In genomic region chr16:89700100-89700648, GRCh38 we compare ENCODE assay signal across 8 cellular contexts. TPM values are rescaled to one million over a fixed set of nuclear protein-coding genes. Genes with fewer than 3 reads are reported as not detected.
DNase-seq lines count a peak whose midpoint lies in the region; ATAC-seq and TF ChIP-seq lines count a peak whose summit lies in the region.

No MANE protein-coding gene starts in this region.

- H3K27me3 ChIP-seq in PC-9 (ENCODE audit: insufficient read depth, low read depth): no peaks in the 10 kb centered on the region

- intact Hi-C loops in Calu3 (cut with micrococcal nuclease; ENCODE audit: unreplicated experiment): no loop called here
- intact Hi-C loops in PC-9 (cut with micrococcal nuclease; ENCODE audit: unreplicated experiment): loop anchor here (1.0 to 10.0 kb wide), 6 partner anchors 19 to 455 kb away; partner anchors contain the start of gene TUBB3

- CTCF ChIA-PET in Calu3 (lab: Charles Lee) (interaction anchor here (0.5 to 2.4 kb wide), 16 partner anchors 9 to 1034 kb away, joined by 3 to 17 read pairs (median 4); partner anchors contain the start of genes CDK10, FANCA and VPS9D1), PC-9 (lab: Charles Lee) (interaction anchor here (0.6 to 2.0 kb wide), 9 partner anchors 13 to 382 kb away, joined by 3 to 19 read pairs (median 5); partner anchors contain the start of genes CDK10, TCF25, VPS9D1 and ZNF276)

- H2AFZ ChIP-seq in PC-9: no peak overlapping the region; the same call in 1 of the 2 replicates

- no peaks in the 10 kb centered on the region for H3K27me3 Mint-ChIP-seq in Calu3 (ENCODE audit: unreplicated experiment)
- no peaks in the 10 kb centered on the region for H3K27me3 Mint-ChIP-seq in activated T-cell treated with anti-CD3 and anti-CD28 coated beads, Interleukin-2, amount 50 U/mL, for 4 hours (ENCODE audit: low read depth)

- peaks cover 23% of the 10 kb centered on the region for H4K20me1 ChIP-seq in PC-9 (ENCODE audit: insufficient read depth)

- H3K27ac ChIP-seq in PC-9: peak overlapping the region; percentile 29; the same call in 1 of the 2 replicates

- H3K9me2 ChIP-seq in PC-9 (ENCODE audit: insufficient read depth): no peaks in the 10 kb centered on the region

- no TSS peak for BruUV-seq in Calu3 (replicated peaks; lab: Mats Ljungman, UMichigan)
- BruUV-seq in PC-9 (replicated peaks; lab: Mats Ljungman, UMichigan): no TSS peak

- peak overlapping the region; percentile 93 for H3K27ac Mint-ChIP-seq in Calu3 (ENCODE audit: unreplicated experiment)

- peaks cover 38% of the 10 kb centered on the region; the same call in 1 of the 2 replicates for H3F3A ChIP-seq in PC-9 (ENCODE audit: insufficient read depth, low read depth)

- H3K9me3 ChIP-seq in PC-9 (ENCODE audit: insufficient read depth, low read depth): no peaks in the 10 kb centered on the region

- peak overlapping the region; percentile 87 for H3K4me3 Mint-ChIP-seq in Calu3 (ENCODE audit: low read depth, unreplicated experiment)
- H3K4me3 Mint-ChIP-seq in activated T-cell treated with anti-CD3 and anti-CD28 coated beads, Interleukin-2, amount 50 U/mL, for 4 hours: peak overlapping the region; percentile 79

- peak; percentile 100 for DNase-seq in Calu3
- DNase-seq in KBM-7: peak; percentile 96
- peak; percentile 96 to 100 for DNase-seq in PC-9
- peak; percentile 99 for DNase-seq in activated T-cell treated with anti-CD3 and anti-CD28 coated beads, Interleukin-2, amount 50 U/mL, for 4 hours
- peak; percentile 97 to 99 for DNase-seq in erythroblast (lab: John Stamatoyannopoulos, UW)
- peak; percentile 99 for DNase-seq in mucosa of gallbladder (ENCODE audit: low spot score)
- DNase-seq in stimulated activated CD8-positive, alpha-beta memory T cell treated with anti-CD3 and anti-CD28 coated beads, Interleukin-4, amount 100 ng/mL, for 24 hours (ENCODE audit: low read depth): peak; percentile 96

- H3K4me1 ChIP-seq in PC-9 (replicated peaks; ENCODE audit: insufficient read depth): peaks cover 5% of the 10 kb centered on the region; the same call in 1 of the 2 replicates

- in situ Hi-C loops in KBM-7 (cut with MboI; ENCODE audit: low pct_unique_long_range_greater_than_20kb, low sequenced_read_pairs): no loop called here

- H3K36me3 Mint-ChIP-seq in Calu3 (ENCODE audit: insufficient read depth, unreplicated experiment): peaks cover 83% of the 10 kb centered on the region
- no peaks in the 10 kb centered on the region for H3K36me3 Mint-ChIP-seq in activated T-cell treated with anti-CD3 and anti-CD28 coated beads, Interleukin-2, amount 50 U/mL, for 4 hours (ENCODE audit: insufficient read depth)

- peak; percentile 39 for ATAC-seq in GM21515 (IDR thresholded peaks at IDR 0.05; ENCODE audit: unreplicated experiment)
- peak; percentile 11 to 12 for ATAC-seq in activated T-cell treated with anti-CD3 and anti-CD28 coated beads, Interleukin-2, amount 50 U/mL, for 4 hours

- H3K9me3 Mint-ChIP-seq in Calu3 (ENCODE audit: low read depth, unreplicated experiment): no peaks in the 10 kb centered on the region
- no peaks in the 10 kb centered on the region for H3K9me3 Mint-ChIP-seq in activated T-cell treated with anti-CD3 and anti-CD28 coated beads, Interleukin-2, amount 50 U/mL, for 4 hours

- no peak for TF ChIP-seq POLR2A in erythroblast (IDR thresholded peaks at IDR 0.05; ENCODE audit: low read length)

- H3K79me2 ChIP-seq in PC-9 (ENCODE audit: low read depth): no peaks in the 10 kb centered on the region

- H3K4me1 Mint-ChIP-seq in Calu3 (ENCODE audit: low read depth, unreplicated experiment): no peaks in the 10 kb centered on the region
- H3K4me1 Mint-ChIP-seq in activated T-cell treated with anti-CD3 and anti-CD28 coated beads, Interleukin-2, amount 50 U/mL, for 4 hours (ENCODE audit: low read depth): peaks cover 23% of the 10 kb centered on the region

- POLR2A ChIA-PET in PC-9 (lab: Charles Lee; ENCODE audit: unreplicated experiment): interaction anchor here (0.5 to 0.9 kb wide), 7 partner anchors 16 to 1165 kb away, joined by 4 to 12 read pairs (median 8); partner anchors contain the start of gene TCF25

- peak overlapping the region; percentile 67 for H3K4me3 ChIP-seq in PC-9

- peak; percentile 83 for TF ChIP-seq CTCF in Calu3 (IDR thresholded peaks at IDR 0.05; ENCODE audit: unreplicated experiment)
- TF ChIP-seq CTCF in PC-9 (conservative IDR thresholded peaks at IDR 0.05): peak; percentile 79

- H3K4me2 ChIP-seq in PC-9: peak overlapping the region; percentile 96

- no peaks in the 10 kb centered on the region for H3K36me3 ChIP-seq in PC-9 (ENCODE audit: low read depth)

RNA-seq across cellular contexts. Expression of gene SPATA2L, which starts 1.3 kb away (rescaled TPM):
- total RNA-seq in Calu3 (2022) (20.7 and 23.6 TPM in 2 replicates), PC-9 (2021) (15.3 and 23.8 TPM in 2 replicates), mucosa of gallbladder (29.6 TPM)
- total RNA-seq in activated T-cell treated with anti-CD3 and anti-CD28 coated beads, Interleukin-2, amount 50 U/mL, for 4 hours: 10 to 100 TPM; 13.6 to 16.4 (median 14.3) TPM

RNA-seq across cellular contexts. Expression of gene CDK10, which starts 13.7 kb away (rescaled TPM):
- total RNA-seq in Calu3 (2022) (102 and 106 TPM in 2 replicates), PC-9 (2021) (76.6 and 110 TPM in 2 replicates), mucosa of gallbladder (168 TPM)
- total RNA-seq in activated T-cell treated with anti-CD3 and anti-CD28 coated beads, Interleukin-2, amount 50 U/mL, for 4 hours: 10 to 100 TPM; 76.3 to 82.5 (median 81.9) TPM

RNA-seq across cellular contexts. Expression of gene VPS9D1, which starts 20.5 kb away (rescaled TPM):
- 26.7 and 28.2 TPM in 2 replicates for total RNA-seq in Calu3 (2022)
- 15.2 and 20.4 TPM in 2 replicates for total RNA-seq in PC-9 (2021)
- 1 to 10 TPM; 2.2 to 4.8 (median 2.9) TPM for total RNA-seq in activated T-cell treated with anti-CD3 and anti-CD28 coated beads, Interleukin-2, amount 50 U/mL, for 4 hours
- 20.8 TPM for total RNA-seq in mucosa of gallbladder

RNA-seq across cellular contexts. Expression of gene ZNF276, which starts 21.2 kb away (rescaled TPM):
- total RNA-seq in Calu3 (2022) (30.6 and 37.2 TPM in 2 replicates), PC-9 (2021) (28.8 and 32.0 TPM in 2 replicates), mucosa of gallbladder (39.0 TPM)
- total RNA-seq in activated T-cell treated with anti-CD3 and anti-CD28 coated beads, Interleukin-2, amount 50 U/mL, for 4 hours: 10 to 100 TPM; 33.1 to 40.7 (median 35.5) TPM

RNA-seq across cellular contexts. Expression of gene SPATA33, which starts 42.5 kb away (rescaled TPM):
- total RNA-seq in Calu3 (2022): 23.5 and 27.3 TPM in 2 replicates
- 21.0 and 25.6 TPM in 2 replicates for total RNA-seq in PC-9 (2021)
- 10 to 100 TPM in 1 of 3 donors, 1 to 10 TPM in 2; 7.5 to 11.8 (median 8.0) TPM for total RNA-seq in activated T-cell treated with anti-CD3 and anti-CD28 coated beads, Interleukin-2, amount 50 U/mL, for 4 hours
- total RNA-seq in mucosa of gallbladder: 13.6 TPM

Comparison
In these comparisons a context has a peak if more than half of its experiments do, and no peak if none do; other contexts are left out.
1. Peak in every context shown above with its lines: DNase-seq, ATAC-seq, H3K4me3 ChIP-seq and H3K27ac ChIP-seq.